1 cellular context compared by ENCODE assay signal in the genomic region with DNA sequence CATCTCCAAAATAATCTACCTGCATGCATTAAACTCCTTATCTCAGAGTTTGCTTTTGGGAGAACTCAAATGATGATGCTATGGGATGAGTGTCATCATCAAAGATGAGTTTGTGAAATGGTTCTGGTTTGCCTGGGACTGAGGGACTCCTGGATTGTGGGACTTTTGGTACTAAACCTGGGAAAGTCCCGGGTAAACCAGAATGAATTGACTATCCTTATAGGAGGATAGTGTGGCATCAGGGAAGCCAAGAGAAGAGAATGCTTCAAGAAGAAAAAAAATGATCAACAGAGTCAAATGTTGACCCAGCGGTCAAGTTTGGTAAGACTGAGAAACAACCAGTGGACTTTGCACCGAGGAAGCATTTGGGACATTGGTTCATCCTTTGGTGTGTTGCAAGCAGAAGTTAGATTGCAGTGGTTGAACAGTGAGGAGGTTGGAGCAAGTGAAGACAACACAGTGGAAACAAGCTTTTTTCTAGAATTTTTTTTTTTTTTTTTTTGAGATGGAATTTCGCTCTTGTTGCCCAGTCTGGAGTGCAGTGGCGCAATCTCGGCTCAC.
A peak's percentile ranks its signal among the peaks of the same experiment; 100 is the strongest.
TF ChIP-seq lines count a peak whose summit lies in the region.

No MANE protein-coding gene starts in this region.

TF ChIP-seq in HepG2, 621 proteins besides CTCF, POLR2A, EP300 and RAD21 (continued from another document and continues in another):
- TF ChIP-seq RERE (CRISPR knock-in tag; IDR thresholded peaks at IDR 0.05; ENCODE audit: low read depth) (no peak), SSRP1 (CRISPR knock-in tag; IDR thresholded peaks at IDR 0.05) (no peak), ISL2 (CRISPR knock-in tag; IDR thresholded peaks at IDR 0.05) (no peak), FOXP1 (IDR thresholded peaks at IDR 0.05) (no peak; the same call in 1 of the 2 replicates), FOXP1 (CRISPR knock-in tag; IDR thresholded peaks at IDR 0.05) (0 out of 2 replicates have a peak, but pooled peaks have one; percentile 37), IKZF5 (CRISPR knock-in tag; IDR thresholded peaks at IDR 0.05) (no peak), REXO4 (CRISPR knock-in tag; IDR thresholded peaks at IDR 0.05; ENCODE audit: borderline replicate concordance) (no peak), KLF6 (CRISPR knock-in tag; IDR thresholded peaks at IDR 0.05) (no peak), ZNF790 (CRISPR knock-in tag; IDR thresholded peaks at IDR 0.05; ENCODE audit: borderline replicate concordance) (no peak), PHF8 (CRISPR knock-in tag; IDR thresholded peaks at IDR 0.05) (no peak), HMG20B (CRISPR knock-in tag; conservative IDR thresholded peaks at IDR 0.05) (no peak), ZNF672 (CRISPR knock-in tag; IDR thresholded peaks at IDR 0.05) (no peak), ZNF570 (CRISPR knock-in tag; IDR thresholded peaks at IDR 0.05; ENCODE audit: borderline replicate concordance) (no peak), HNF4A (CRISPR knock-in tag; IDR thresholded peaks at IDR 0.05) (peak; percentile 95), NCOA2 (CRISPR knock-in tag; IDR thresholded peaks at IDR 0.05) (0 out of 2 replicates have a peak, but pooled peaks have one; percentile 13), SKI (IDR thresholded peaks at IDR 0.05; ENCODE audit: partially characterized antibody) (peak; percentile 43), PRPF4 (IDR thresholded peaks at IDR 0.05; ENCODE audit: low read depth, low read length, poor library complexity, severe bottlenecking) (no peak), KDM2A (CRISPR knock-in tag; IDR thresholded peaks at IDR 0.05; ENCODE audit: borderline replicate concordance, low read depth) (no peak), ZBTB38 (CRISPR knock-in tag; IDR thresholded peaks at IDR 0.05) (no peak), CEBPB (IDR thresholded peaks at IDR 0.05; ENCODE audit: borderline replicate concordance, low read depth, low read length) (peak; percentile 91), HDAC1 (CRISPR knock-in tag; IDR thresholded peaks at IDR 0.05) (no peak), ZNF558 (CRISPR knock-in tag; IDR thresholded peaks at IDR 0.05; ENCODE audit: borderline replicate concordance) (no peak), FOXA1 (IDR thresholded peaks at IDR 0.05) (no peak), FOXA1 (CRISPR knock-in tag; IDR thresholded peaks at IDR 0.05) (no peak), ARNTL (CRISPR knock-in tag; IDR thresholded peaks at IDR 0.05) (no peak), ZNF205 (CRISPR knock-in tag; IDR thresholded peaks at IDR 0.05) (no peak), EHMT2 (IDR thresholded peaks at IDR 0.05; ENCODE audit: borderline replicate concordance, low read depth, low read length) (peak; percentile 61; the same call in 1 of the 2 replicates), ZNF749 (CRISPR knock-in tag; IDR thresholded peaks at IDR 0.05; ENCODE audit: borderline replicate concordance) (no peak), ZNF17 (CRISPR knock-in tag; IDR thresholded peaks at IDR 0.05) (no peak), SUZ12 (IDR thresholded peaks at IDR 0.05; ENCODE audit: low read depth, low read length) (no peak), ZNF674 (CRISPR knock-in tag; IDR thresholded peaks at IDR 0.05; ENCODE audit: low read depth) (no peak), NCOA5 (CRISPR knock-in tag; IDR thresholded peaks at IDR 0.05) (no peak), ZNF775 (CRISPR knock-in tag; IDR thresholded peaks at IDR 0.05; ENCODE audit: borderline replicate concordance) (no peak), CREB3 (CRISPR knock-in tag; IDR thresholded peaks at IDR 0.05) (no peak), ZNF496 (CRISPR knock-in tag; IDR thresholded peaks at IDR 0.05; ENCODE audit: insufficient replicate concordance) (no peak), HIVEP1 (CRISPR knock-in tag; IDR thresholded peaks at IDR 0.05) (no peak), ZBTB49 (CRISPR knock-in tag; IDR thresholded peaks at IDR 0.05; ENCODE audit: borderline replicate concordance) (no peak), HCFC1 (IDR thresholded peaks at IDR 0.05; ENCODE audit: low read depth, low read length) (no peak), SETDB1 (CRISPR knock-in tag; IDR thresholded peaks at IDR 0.05; ENCODE audit: borderline replicate concordance) (no peak), ZNF10 (CRISPR knock-in tag; IDR thresholded peaks at IDR 0.05; ENCODE audit: borderline replicate concordance, low read depth) (no peak), HNF1A (IDR thresholded peaks at IDR 0.05; ENCODE audit: low read depth) (no peak), HNF1A (CRISPR knock-in tag; IDR thresholded peaks at IDR 0.05; ENCODE audit: borderline replicate concordance) (no peak), TBP (CRISPR knock-in tag; IDR thresholded peaks at IDR 0.05) (no peak), KMT2A (CRISPR knock-in tag; IDR thresholded peaks at IDR 0.05) (no peak), PCBP2 (optimal IDR thresholded peaks at IDR 0.05; ENCODE audit: low read depth, low read length, poor library complexity, severe bottlenecking) (no peak), HNRNPK (IDR thresholded peaks at IDR 0.05; ENCODE audit: low read depth, low read length, poor library complexity, severe bottlenecking) (no peak), MIER2 (CRISPR knock-in tag; IDR thresholded peaks at IDR 0.05) (no peak), KDM5A (IDR thresholded peaks at IDR 0.05; ENCODE audit: borderline replicate concordance, low read length) (no peak), DNMT3B (CRISPR knock-in tag; conservative IDR thresholded peaks at IDR 0.05) (no peak)
- TF ChIP-seq, protein P1, sequence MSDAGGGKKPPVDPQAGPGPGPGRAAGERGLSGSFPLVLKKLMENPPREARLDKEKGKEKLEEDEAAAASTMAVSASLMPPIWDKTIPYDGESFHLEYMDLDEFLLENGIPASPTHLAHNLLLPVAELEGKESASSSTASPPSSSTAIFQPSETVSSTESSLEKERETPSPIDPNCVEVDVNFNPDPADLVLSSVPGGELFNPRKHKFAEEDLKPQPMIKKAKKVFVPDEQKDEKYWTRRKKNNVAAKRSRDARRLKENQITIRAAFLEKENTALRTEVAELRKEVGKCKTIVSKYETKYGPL (CRISPR knock-in tag; IDR thresholded peaks at IDR 0.05) = no peak
- TF ChIP-seq, protein P2, sequence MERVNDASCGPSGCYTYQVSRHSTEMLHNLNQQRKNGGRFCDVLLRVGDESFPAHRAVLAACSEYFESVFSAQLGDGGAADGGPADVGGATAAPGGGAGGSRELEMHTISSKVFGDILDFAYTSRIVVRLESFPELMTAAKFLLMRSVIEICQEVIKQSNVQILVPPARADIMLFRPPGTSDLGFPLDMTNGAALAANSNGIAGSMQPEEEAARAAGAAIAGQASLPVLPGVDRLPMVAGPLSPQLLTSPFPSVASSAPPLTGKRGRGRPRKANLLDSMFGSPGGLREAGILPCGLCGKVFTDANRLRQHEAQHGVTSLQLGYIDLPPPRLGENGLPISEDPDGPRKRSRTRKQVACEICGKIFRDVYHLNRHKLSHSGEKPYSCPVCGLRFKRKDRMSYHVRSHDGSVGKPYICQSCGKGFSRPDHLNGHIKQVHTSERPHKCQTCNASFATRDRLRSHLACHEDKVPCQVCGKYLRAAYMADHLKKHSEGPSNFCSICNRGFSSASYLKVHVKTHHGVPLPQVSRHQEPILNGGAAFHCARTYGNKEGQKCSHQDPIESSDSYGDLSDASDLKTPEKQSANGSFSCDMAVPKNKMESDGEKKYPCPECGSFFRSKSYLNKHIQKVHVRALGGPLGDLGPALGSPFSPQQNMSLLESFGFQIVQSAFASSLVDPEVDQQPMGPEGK (CRISPR knock-in tag; IDR thresholded peaks at IDR 0.05) = no peak
